13 cellular contexts compared by ENCODE assay signal in the genomic region with DNA sequence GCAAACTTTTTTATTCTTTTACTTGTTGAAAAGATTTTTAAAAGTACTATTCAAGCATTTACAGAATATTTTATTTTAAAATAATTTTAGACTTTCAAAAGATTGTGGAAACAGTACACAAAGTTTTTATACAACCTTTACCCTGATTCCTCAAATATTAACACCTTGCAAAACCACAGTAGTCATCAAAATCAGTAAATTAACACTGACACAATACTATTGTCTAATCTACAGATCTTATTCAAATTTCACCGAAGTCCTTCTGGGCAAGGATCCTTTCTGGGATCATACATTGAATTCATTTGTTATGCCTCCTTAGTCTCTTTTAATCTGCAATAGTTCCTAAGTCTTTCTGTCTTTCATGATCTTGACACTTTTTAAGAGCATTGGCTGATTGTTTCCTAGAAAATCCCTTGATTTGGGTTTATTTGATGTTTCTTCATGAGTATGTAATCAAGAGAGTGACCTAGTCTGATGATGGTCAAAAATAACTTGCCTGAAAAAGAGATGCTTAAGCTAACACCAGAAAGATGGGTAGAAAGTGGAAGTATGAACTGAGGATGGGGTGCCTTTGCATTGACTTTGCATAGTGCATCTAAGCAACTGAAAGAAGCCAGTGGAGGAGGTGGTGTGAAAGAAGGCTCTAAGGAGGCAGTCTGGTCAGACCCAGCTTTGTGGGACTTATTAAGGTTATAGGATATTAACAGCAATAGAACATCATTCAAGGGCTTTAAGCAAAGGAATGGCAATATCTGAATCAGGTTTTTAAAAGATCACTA. TPM values are rescaled to one million over a fixed set of nuclear protein-coding genes. Genes with fewer than 3 reads are reported as not detected.
DNase-seq lines count a peak whose midpoint lies in the region; ATAC-seq and TF ChIP-seq lines count a peak whose summit lies in the region.
"Had no signal": no experiment of that assay in that cellular context is flagged by ENCODE, and none has a peak within 500 bp of the region (broad histone marks: within the 10 kb centered on the region; RNA-seq: fewer than 3 reads in every experiment).

No MANE protein-coding gene starts in this region.

- TF ChIP-seq CTCF in SU-DHL-6 (IDR thresholded peaks at IDR 0.05; ENCODE audit: insufficient read depth, low read length, poor library complexity, severe bottlenecking) (no peak), RWPE1 (conservative IDR thresholded peaks at IDR 0.05; ENCODE audit: low read depth) (no peak), Peyer's patch (IDR thresholded peaks at IDR 0.05) (no peak)

- POLR2A ChIA-PET in RWPE1 (lab: Yijun Ruan, JAX; ENCODE audit: low non-redundant PET): no interaction called here

- H3K36me3 ChIP-seq in SU-DHL-6 (ENCODE audit: low read length) (no peaks in the 10 kb centered on the region), Peyer's patch (no peaks in the 10 kb centered on the region)
- H3K36me3 ChIP-seq: thyroid gland had no signal

- H3K27me3 ChIP-seq in SU-DHL-6 (ENCODE audit: low read length) (no peaks in the 10 kb centered on the region), Peyer's patch (no peaks in the 10 kb centered on the region)
- H3K27me3 ChIP-seq: thyroid gland had no signal

- peaks cover 0 to 16% (median 6%) of the 10 kb centered on the region in 4 donors for H3K4me1 ChIP-seq in Peyer's patch
- H3K4me1 ChIP-seq: thyroid gland had no signal

- H3K4me1 Mint-ChIP-seq in activated T-cell treated with anti-CD3 and anti-CD28 coated beads, Interleukin-2, amount 50 U/mL, for 24 hours (ENCODE audit: low read depth): peaks cover 73% of the 10 kb centered on the region

- peaks cover 15% of the 10 kb centered on the region for H3K36me3 Mint-ChIP-seq in activated T-cell treated with anti-CD3 and anti-CD28 coated beads, Interleukin-2, amount 50 U/mL, for 24 hours (ENCODE audit: low read depth)

- no peak overlapping the region for H3K27ac Mint-ChIP-seq in activated T-cell treated with anti-CD3 and anti-CD28 coated beads, Interleukin-2, amount 50 U/mL, for 24 hours
- H3K27ac Mint-ChIP-seq: activated T-helper 1 cell treated with anti-CD3 and anti-CD28 coated beads, Interleukin-12 subunit alpha, Interleukin-12 subunit beta, Interleukin-2, Interleukin-4 antibody, amounts not matched to agents 30 ng/mL and 10 ng/mL and 1 ng/mL, durations not matched to agents 14 hours and 24 hours and 36 hours had no signal

- H3K9me2 ChIP-seq in SU-DHL-6 (replicated peaks; ENCODE audit: insufficient read depth, low read length): no peaks in the 10 kb centered on the region

- no peaks in the 10 kb centered on the region for H3K9me3 Mint-ChIP-seq in activated T-cell treated with anti-CD3 and anti-CD28 coated beads, Interleukin-2, amount 50 U/mL, for 24 hours
- H3K9me3 Mint-ChIP-seq: activated T-helper 1 cell treated with anti-CD3 and anti-CD28 coated beads, Interleukin-12 subunit alpha, Interleukin-12 subunit beta, Interleukin-2, Interleukin-4 antibody, amounts not matched to agents 30 ng/mL and 10 ng/mL and 1 ng/mL, durations not matched to agents 14 hours and 24 hours and 36 hours had no signal

- no peak for DNase-seq in activated T-cell treated with anti-CD3 and anti-CD28 coated beads, Interleukin-2, amount 50 U/mL, for 24 hours
- DNase-seq in RWPE1 (ENCODE audit: low spot score) (no peak), Peyer's patch (no peak), NCI-H2081 treated with DMSO at 0.1 percent for 48 hours (lab: John Stamatoyannopoulos, UW) (no peak)
- DNase-seq: caudate nucleus, NCI-H146, thyroid gland had no signal

- no peaks in the 10 kb centered on the region; the same call in 1 of the 2 replicates for H3F3A ChIP-seq in SU-DHL-6 (ENCODE audit: insufficient read depth)

- H3K79me2 ChIP-seq in SU-DHL-6 (ENCODE audit: insufficient read depth, low read length): peaks cover 48% of the 10 kb centered on the region

- H3K27ac ChIP-seq in SU-DHL-6 (ENCODE audit: low read depth, low read length) (no peak overlapping the region), RWPE1 (no peak overlapping the region), Peyer's patch (no peak overlapping the region)
- H3K27ac ChIP-seq: thyroid gland, VCaP had no signal

- peak overlapping the region; percentile 11 for H3K4me2 ChIP-seq in SU-DHL-6 (ENCODE audit: low read depth, low read length, poor library complexity, severe bottlenecking)

- H3K4me3 Mint-ChIP-seq in activated T-cell treated with anti-CD3 and anti-CD28 coated beads, Interleukin-2, amount 50 U/mL, for 24 hours: no peak overlapping the region
- H3K4me3 Mint-ChIP-seq: activated T-helper 1 cell treated with anti-CD3 and anti-CD28 coated beads, Interleukin-12 subunit alpha, Interleukin-12 subunit beta, Interleukin-2, Interleukin-4 antibody, amounts not matched to agents 30 ng/mL and 10 ng/mL and 1 ng/mL, durations not matched to agents 14 hours and 24 hours and 36 hours had no signal

- peak; percentile 72 for ATAC-seq in GM18511 (IDR thresholded peaks at IDR 0.05; ENCODE audit: unreplicated experiment)
- peak; percentile 64 for ATAC-seq in GM21367 (IDR thresholded peaks at IDR 0.05; ENCODE audit: unreplicated experiment)
- ATAC-seq in HG03064 (IDR thresholded peaks at IDR 0.05; ENCODE audit: low read depth, unreplicated experiment): peak; percentile 53

- H2AFZ ChIP-seq in SU-DHL-6 (ENCODE audit: low read depth, low read length, severe bottlenecking): no peak overlapping the region

- no peaks in the 10 kb centered on the region for H4K20me1 ChIP-seq in SU-DHL-6 (ENCODE audit: low read depth, low read length)

- no peak overlapping the region for H3K9ac ChIP-seq in SU-DHL-6 (ENCODE audit: low read length)

- no peaks in the 10 kb centered on the region for H3K27me3 Mint-ChIP-seq in activated T-cell treated with anti-CD3 and anti-CD28 coated beads, Interleukin-2, amount 50 U/mL, for 24 hours

- H3K4me3 ChIP-seq in SU-DHL-6 (ENCODE audit: insufficient read depth, low read length, poor library complexity, severe bottlenecking) (no peak overlapping the region), Peyer's patch (no peak overlapping the region)
- H3K4me3 ChIP-seq: thyroid gland had no signal

- no peaks in the 10 kb centered on the region for H3K9me3 ChIP-seq in SU-DHL-6 (ENCODE audit: insufficient read depth, low read length)
- no peaks in the 10 kb centered on the region for H3K9me3 ChIP-seq in Peyer's patch
- H3K9me3 ChIP-seq: thyroid gland had no signal

- CTCF ChIA-PET in RWPE1 (lab: Yijun Ruan, JAX): no interaction called here

- no peak for TF ChIP-seq POLR2A in Peyer's patch (IDR thresholded peaks at IDR 0.05)

RNA-seq across cellular contexts. Expression of a gene that starts 9.7 kb away (rescaled TPM):
- 100 to 1,000 TPM in 1 of 4 donors, 10 to 100 TPM in 3; 54.6 to 116 (median 84.6) TPM for total RNA-seq in Peyer's patch

RNA-seq across cellular contexts. Expression of a gene that starts 38.1 kb away (rescaled TPM):
- 1 to 10 TPM in 2 of 4 donors, under 1 TPM in 1, not detected in 1; 0.70 to 1.5 (median 1.1) TPM for total RNA-seq in Peyer's patch
- total RNA-seq: thyroid gland had no signal
